Comparison of ENCODE assay signal across 21 cellular contexts in genomic region chr16:64711596-64711995, GRCh38.
DNase-seq lines count a peak whose midpoint lies in the region; ATAC-seq and TF ChIP-seq lines count a peak whose summit lies in the region.
"Had no signal": no experiment of that assay in that cellular context is flagged by ENCODE, and none has a peak within 500 bp of the region (broad histone marks: within the 10 kb centered on the region; RNA-seq: fewer than 3 reads in every experiment).

No MANE protein-coding gene starts in this region.

- H3K9ac ChIP-seq in SK-N-SH (peak overlapping the region; percentile 14; the same call in 1 of the 2 replicates), MM.1S (ENCODE audit: low read length) (no peak overlapping the region)
- H3K9ac ChIP-seq: BLaER1 had no signal

- H3K9me3 ChIP-seq in SK-N-SH (no peaks in the 10 kb centered on the region), tibial artery (no peaks in the 10 kb centered on the region), MM.1S (replicated peaks; ENCODE audit: insufficient read depth, low read length) (no peaks in the 10 kb centered on the region)
- H3K9me3 ChIP-seq: BLaER1 had no signal

- H3K4me3 ChIP-seq in SK-N-SH (ENCODE audit: low read depth in 2 of 2, low read length in 1 of 2) (no peak overlapping the region), tibial artery (no peak overlapping the region), MM.1S (ENCODE audit: low read length) (no peak overlapping the region)
- H3K4me3 ChIP-seq: BLaER1, GM12878 had no signal

- intact Hi-C loops in tibial artery (cut with DNase I; ENCODE audit: low total_unique reads), result no loop called here

- 0 out of 2 replicates have a peak overlapping the region, but pooled peaks have one; percentile 19 for H2AFZ ChIP-seq in SK-N-SH (ENCODE audit: low read depth)
- no peak overlapping the region for H2AFZ ChIP-seq in MM.1S (ENCODE audit: low read length)

- H3K27me3 Mint-ChIP-seq in effector memory CD8-positive, alpha-beta T cell, result no peaks in the 10 kb centered on the region
- H3K27me3 Mint-ChIP-seq: CD4-positive, alpha-beta memory T cell had no signal

- POLR2A ChIA-PET in SK-N-SH (lab: Yijun Ruan, JAX), result no interaction called here

- peak overlapping the region in 1 of 2 experiments; percentile 77; a peak in 2 of 4 replicates for H3K27ac ChIP-seq in SK-N-SH (ENCODE audit: low read depth in 2 of 2, low read length in 1 of 2)
- no peak overlapping the region for H3K27ac ChIP-seq in tibial artery
- no peak overlapping the region for H3K27ac ChIP-seq in MM.1S (ENCODE audit: low read length)
- H3K27ac ChIP-seq: BLaER1 had no signal

- no peak for TF ChIP-seq CTCF in SK-N-SH (IDR thresholded peaks at IDR 0.05)
- no peak for TF ChIP-seq CTCF in tibial artery (IDR thresholded peaks at IDR 0.05)
- no peak for TF ChIP-seq CTCF in MM.1S (IDR thresholded peaks at IDR 0.05; ENCODE audit: low read length)

- no peak for TF ChIP-seq EP300 in SK-N-SH (IDR thresholded peaks at IDR 0.05; ENCODE audit: borderline replicate concordance in 1 of 2, low read depth in 1 of 2, low read length in 1 of 2)

- H3K79me2 ChIP-seq in SK-N-SH (ENCODE audit: insufficient read depth) (no peaks in the 10 kb centered on the region), MM.1S (ENCODE audit: low read length) (no peaks in the 10 kb centered on the region)

- H3F3A ChIP-seq in SK-N-SH (replicated peaks; ENCODE audit: insufficient read depth) (peaks cover 11% of the 10 kb centered on the region), MM.1S (ENCODE audit: insufficient read depth, low read length) (no peaks in the 10 kb centered on the region)

- no peaks in the 10 kb centered on the region for H3K36me3 Mint-ChIP-seq in effector memory CD8-positive, alpha-beta T cell (ENCODE audit: insufficient read depth)
- H3K36me3 Mint-ChIP-seq: CD4-positive, alpha-beta memory T cell had no signal

- 95% methylated on average over 2 of the region's 2 CpGs for WGBS in SK-N-SH (ENCODE audit: low lambda C conversion rate)

- H3K4me1 ChIP-seq in SK-N-SH (ENCODE audit: control insufficient read depth in 1 of 2, insufficient read depth in 2 of 2, low read depth in 1 of 2, low read length in 1 of 2), result 0 out of 4 replicates have a peak, but pooled peaks cover 0 to 6% of the 10 kb centered on the region in 2 experiments
- no peaks in the 10 kb centered on the region for H3K4me1 ChIP-seq in tibial artery
- no peaks in the 10 kb centered on the region for H3K4me1 ChIP-seq in MM.1S (ENCODE audit: low read length)
- H3K4me1 ChIP-seq: BLaER1 had no signal

- CTCF ChIA-PET in SK-N-SH (lab: Yijun Ruan, JAX), result no interaction called here

- H3K4me1 Mint-ChIP-seq in effector memory CD8-positive, alpha-beta T cell (ENCODE audit: low read depth in 2 of 2), result no peaks in the 10 kb centered on the region
- H3K4me1 Mint-ChIP-seq: CD4-positive, alpha-beta memory T cell had no signal

- H3K4me2 ChIP-seq in SK-N-SH (peak overlapping the region; percentile 9; the same call in 1 of the 2 replicates), MM.1S (ENCODE audit: low read depth, low read length) (no peak overlapping the region)
- H3K4me2 ChIP-seq: BLaER1 had no signal

- H3K27me3 ChIP-seq in SK-N-SH (ENCODE audit: insufficient read depth) (no peaks in the 10 kb centered on the region), tibial artery (no peaks in the 10 kb centered on the region), MM.1S (replicated peaks; ENCODE audit: insufficient read depth, low read length) (no peaks in the 10 kb centered on the region)
- H3K27me3 ChIP-seq: BLaER1 had no signal

- TF ChIP-seq RAD21 in SK-N-SH (IDR thresholded peaks at IDR 0.05; ENCODE audit: low read length), result no peak

- H3K9me3 Mint-ChIP-seq in effector memory CD8-positive, alpha-beta T cell, result peaks cover 3 to 6% of the 10 kb centered on the region in 2 donors

- H3K9me2 ChIP-seq in SK-N-SH (no peaks in the 10 kb centered on the region), MM.1S (replicated peaks; ENCODE audit: insufficient read depth, low read length) (no peaks in the 10 kb centered on the region)

- DNase-seq in SK-N-SH (no peak), SK-N-DZ (ENCODE audit: low spot score) (peak; percentile 66), myocyte (ENCODE audit: low read depth) (peak; percentile 16), tibial artery (no peak), MM.1S (no peak)
- no peak for DNase-seq in effector memory CD8-positive, alpha-beta T cell
- DNase-seq: CD4-positive, alpha-beta memory T cell; COR-L47; GDM1; KBM-7; NCI-H1105 treated with DMSO at 0.1 percent for 48 hours; NCI-H146; NCI-H2081; NCI-H345; NCI-H526 treated with DMSO at 0.1 percent for 48 hours; SIG-M5; T-helper 2 cell had no signal

- H3K4me3 Mint-ChIP-seq in effector memory CD8-positive, alpha-beta T cell, result no peak overlapping the region
- H3K4me3 Mint-ChIP-seq: CD4-positive, alpha-beta memory T cell had no signal

- no peaks in the 10 kb centered on the region for H3K36me3 ChIP-seq in SK-N-SH (replicated peaks in 1 of 2; ENCODE audit: control insufficient read depth in 1 of 2, insufficient read depth in 2 of 2, low read length in 1 of 2)
- no peaks in the 10 kb centered on the region for H3K36me3 ChIP-seq in tibial artery
- no peaks in the 10 kb centered on the region for H3K36me3 ChIP-seq in MM.1S (replicated peaks; ENCODE audit: insufficient read depth, low read length)
- H3K36me3 ChIP-seq: BLaER1 had no signal

- ATAC-seq in SK-N-SH treated with all-trans-retinoic acid at 6 μM for 48 hours (no peak), GM21619 (IDR thresholded peaks at IDR 0.05; ENCODE audit: unreplicated experiment) (no peak)
- no peak for ATAC-seq in effector memory CD8-positive, alpha-beta T cell (replicated peaks)
- ATAC-seq: GM12878 had no signal

- no peak overlapping the region for H3K27ac Mint-ChIP-seq in effector memory CD8-positive, alpha-beta T cell
- H3K27ac Mint-ChIP-seq: CD4-positive, alpha-beta memory T cell had no signal

- H4K20me1 ChIP-seq in SK-N-SH (ENCODE audit: insufficient read depth), result no peaks in the 10 kb centered on the region
- no peaks in the 10 kb centered on the region for H4K20me1 ChIP-seq in MM.1S (ENCODE audit: insufficient read depth, low read length)
- H4K20me1 ChIP-seq: BLaER1 had no signal

TF ChIP-seq in SK-N-SH, 30 proteins besides CTCF, POLR2A, EP300 and RAD21 (continues in another document):
- TF ChIP-seq SIN3A (IDR thresholded peaks at IDR 0.05; ENCODE audit: borderline replicate concordance, low read depth, low read length) (no peak), FOXM1 (IDR thresholded peaks at IDR 0.05; ENCODE audit: low read depth) (no peak), RXRA (IDR thresholded peaks at IDR 0.05; ENCODE audit: borderline replicate concordance, low read depth) (no peak), RCOR1 (IDR thresholded peaks at IDR 0.05; ENCODE audit: low read length) (no peak), CHD2 (IDR thresholded peaks at IDR 0.05; ENCODE audit: low read length, partially characterized antibody) (no peak), IRF3 (IDR thresholded peaks at IDR 0.05; ENCODE audit: low read depth, low read length) (no peak), NRF1 (IDR thresholded peaks at IDR 0.05; ENCODE audit: low read depth, low read length) (no peak), TAF1 (IDR thresholded peaks at IDR 0.05; ENCODE audit: borderline replicate concordance, low read depth, low read length) (no peak), NFIC (IDR thresholded peaks at IDR 0.05; ENCODE audit: borderline replicate concordance) (no peak), EZH2phosphoT487 (IDR thresholded peaks at IDR 0.05; ENCODE audit: borderline replicate concordance, low read depth) (no peak)

TF ChIP-seq in SK-N-SH treated with all-trans-retinoic acid at 6 μM for 48 hours, 23 proteins besides CTCF, POLR2A, EP300 and RAD21:
- TF ChIP-seq ARNTL (CRISPR knock-in tag; IDR thresholded peaks at IDR 0.05; ENCODE audit: borderline replicate concordance, low read depth), result no peak
- TF ChIP-seq ISL1 (CRISPR knock-in tag; IDR thresholded peaks at IDR 0.05), result no peak
- TF ChIP-seq CSRNP3 (CRISPR knock-in tag; IDR thresholded peaks at IDR 0.05), result no peak
- TF ChIP-seq SNAI2 (CRISPR knock-in tag; IDR thresholded peaks at IDR 0.05), result no peak
- no peak for TF ChIP-seq ESRRG (CRISPR knock-in tag; IDR thresholded peaks at IDR 0.05)
- no peak for TF ChIP-seq ZFP3 (CRISPR knock-in tag; IDR thresholded peaks at IDR 0.05)
- TF ChIP-seq GLIS3 (CRISPR knock-in tag; IDR thresholded peaks at IDR 0.05), result no peak
TF ChIP-seq in SK-N-SH treated with all-trans-retinoic acid at 6 μM for 48 hours: peak in this region for 0.

Comparison
In these comparisons a context has a peak if more than half of its experiments do, and no peak if none do; other contexts are left out.
1. DNase-seq: peak in SK-N-DZ (single experiment) and myocyte (single experiment); none in SK-N-SH (single experiment), tibial artery (0 of 2), effector memory CD8-positive, alpha-beta T cell (0 of 3) and MM.1S (single experiment).